In the genomic region with DNA sequence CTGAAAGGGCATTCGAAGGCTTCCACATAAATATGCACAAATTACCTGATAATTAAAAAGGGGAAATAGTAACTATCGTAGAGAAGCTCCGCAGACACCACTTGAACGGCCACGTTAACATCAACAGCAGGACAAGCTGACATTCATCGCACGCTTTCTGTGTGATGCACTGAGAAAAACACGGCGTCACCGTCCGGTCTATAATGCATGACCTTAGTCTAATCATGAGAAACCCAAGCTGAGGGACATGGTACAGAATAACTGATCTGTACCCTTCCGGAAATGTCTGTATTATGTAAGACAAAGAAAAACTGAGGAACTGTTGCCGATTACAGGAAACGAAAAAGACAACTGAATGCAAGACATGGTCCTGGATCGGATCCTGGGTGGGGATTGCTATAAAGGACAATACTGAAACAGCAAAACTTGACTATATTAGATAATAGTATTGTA, we compare ENCODE assay signal across 8 cellular contexts. TPM values are rescaled to one million over a fixed set of nuclear protein-coding genes. Genes with fewer than 3 reads are reported as not detected.
DNase-seq lines count a peak whose midpoint lies in the region; ATAC-seq and TF ChIP-seq lines count a peak whose summit lies in the region.

No MANE protein-coding gene starts in this region.

- ATAC-seq in GM21515 (IDR thresholded peaks at IDR 0.05; ENCODE audit: unreplicated experiment), result peak; percentile 19

- H3K27me3 ChIP-seq in WERI-Rb-1 (ENCODE audit: insufficient read depth, low read depth, severe bottlenecking) (no peaks in the 10 kb centered on the region), mucosa of stomach (ENCODE audit: control insufficient read depth, insufficient read depth, low read length) (no peaks in the 10 kb centered on the region), tibial nerve (no peaks in the 10 kb centered on the region)

- WGBS in tibial nerve, 2 donors, result 0 to 1% methylated on average over 15 of the region's 15 CpGs

- TF ChIP-seq POLR2A in tibial nerve (IDR thresholded peaks at IDR 0.05), result no peak

- TF ChIP-seq EP300 in tibial nerve (IDR thresholded peaks at IDR 0.05), result no peak

- H3K9me3 ChIP-seq in WERI-Rb-1 (ENCODE audit: severe bottlenecking) (no peaks in the 10 kb centered on the region), mucosa of stomach (ENCODE audit: control insufficient read depth, low read length) (no peaks in the 10 kb centered on the region), tibial nerve (no peaks in the 10 kb centered on the region)

- peak; percentile 57 for DNase-seq in DMS153 (lab: John Stamatoyannopoulos, UW)
- peak; percentile 64 for DNase-seq in Jurkat, Clone E6-1 (ENCODE audit: low read depth, low spot score)
- DNase-seq in WERI-Rb-1, result peak; percentile 21
- DNase-seq in coronary artery (ENCODE audit: low spot score), result no peak
- peak in 1 of 2 donors; percentile 16 for DNase-seq in tibial nerve (ENCODE audit: low spot score in 2 of 2)
- DNase-seq in GOT3 (lab: John Stamatoyannopoulos, UW), result no peak

- H3K27ac ChIP-seq in WERI-Rb-1, result peak overlapping the region; percentile 62
- H3K27ac ChIP-seq in coronary artery, result peak overlapping the region; percentile 60 to 78
- H3K27ac ChIP-seq in tibial nerve, result peak overlapping the region; percentile 55 to 93 (median 74)

- H3K4me1 ChIP-seq in mucosa of stomach (ENCODE audit: control insufficient read depth, insufficient read depth, low read length), result peaks cover 27% of the 10 kb centered on the region
- peaks cover 0 to 32% (median 7%) of the 10 kb centered on the region in 4 donors for H3K4me1 ChIP-seq in tibial nerve

- peak overlapping the region; percentile 74 for H3K4me3 ChIP-seq in Jurkat, Clone E6-1 (ENCODE audit: low read length)
- H3K4me3 ChIP-seq in WERI-Rb-1 (ENCODE audit: low read depth, low read length) (peak overlapping the region; percentile 76), coronary artery (peak overlapping the region; percentile 92), mucosa of stomach (ENCODE audit: low read length) (peak overlapping the region; percentile 86), tibial nerve (peak overlapping the region; percentile 49 to 92 (median 68))

- peaks cover 35% of the 10 kb centered on the region for H3K36me3 ChIP-seq in WERI-Rb-1
- no peaks in the 10 kb centered on the region for H3K36me3 ChIP-seq in mucosa of stomach (ENCODE audit: control insufficient read depth, insufficient read depth, low read length)
- peaks cover 0 to 31% (median 0%) of the 10 kb centered on the region in 3 donors for H3K36me3 ChIP-seq in tibial nerve

- H3K9ac ChIP-seq in mucosa of stomach (ENCODE audit: low read length), result peak overlapping the region; percentile 44

- TF ChIP-seq CTCF in WERI-Rb-1 (IDR thresholded peaks at IDR 0.05; ENCODE audit: low read depth, low read length) (no peak), coronary artery (IDR thresholded peaks at IDR 0.05) (no peak), tibial nerve (IDR thresholded peaks at IDR 0.05) (no peak)

RNA-seq across cellular contexts. Expression of gene RANGAP1, which starts 0.7 kb away (rescaled TPM):
- 91.4 TPM for polyA plus RNA-seq in Jurkat, Clone E6-1 (2012; ENCODE audit: insufficient read depth, insufficient read length)
- total RNA-seq in tibial nerve, result 10 to 100 TPM; 42.0 to 78.7 (median 60.3) TPM

RNA-seq across cellular contexts. Expression of gene ZC3H7B, which starts 14.7 kb away (rescaled TPM):
- polyA plus RNA-seq in Jurkat, Clone E6-1 (2012; ENCODE audit: insufficient read depth, insufficient read length), result 39.9 TPM
- total RNA-seq in tibial nerve, result 10 to 100 TPM; 45.0 to 74.9 (median 57.9) TPM

RNA-seq across cellular contexts. Expression of gene CHADL, which starts 45.9 kb away (rescaled TPM):
- polyA plus RNA-seq in Jurkat, Clone E6-1 (2012; ENCODE audit: insufficient read depth, insufficient read length), result not detected
- 10 to 100 TPM; 25.3 to 32.0 (median 27.5) TPM for total RNA-seq in tibial nerve

Comparison
In these comparisons a context has a peak if more than half of its experiments do, and no peak if none do; other contexts are left out.
1. DNase-seq: peak in DMS153 (single experiment), Jurkat, Clone E6-1 (single experiment) and WERI-Rb-1 (single experiment); none in coronary artery (single experiment) and GOT3 (single experiment).
2. Peak in every context shown above with its lines, with median percentiles within 50 percentile points of each other: H3K4me3 ChIP-seq and H3K27ac ChIP-seq.